11 cellular contexts compared by ENCODE assay signal in the genomic region with DNA sequence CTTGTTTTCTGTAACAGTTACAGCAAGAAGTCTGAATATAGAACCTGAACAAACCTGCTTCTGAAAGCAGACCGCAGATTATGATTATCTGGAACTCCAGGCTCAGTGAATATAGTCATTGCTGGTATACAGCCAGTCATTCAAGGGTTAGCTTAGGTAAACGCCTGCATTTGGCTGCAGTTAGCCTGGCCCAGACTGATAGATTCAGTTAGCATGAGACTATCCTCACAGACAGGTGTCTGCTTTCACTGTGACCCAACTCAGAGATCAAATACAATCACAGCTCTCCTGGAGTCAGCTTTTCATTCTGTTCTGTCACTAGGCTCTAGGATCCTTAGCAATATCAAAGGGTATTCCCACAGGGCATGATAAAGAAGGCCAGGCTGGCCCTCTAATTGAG.
"Had no signal": no experiment of that assay in that cellular context is flagged by ENCODE, and none has a peak within 500 bp of the region (broad histone marks: within the 10 kb centered on the region; RNA-seq: fewer than 3 reads in every experiment).

No MANE protein-coding gene starts in this region.

- DNase-seq: activated CD4-positive, alpha-beta T cell treated with anti-CD3 and anti-CD28 coated beads, Interleukin-2, amount 10 ng/mL, durations not matched to agents 7 days and 5 days; activated CD4-positive, CD25-positive, alpha-beta regulatory T cell; activated CD8-positive, alpha-beta memory T cell treated with anti-CD3 and anti-CD28 coated beads for 24 hours; activated naive CD4-positive, alpha-beta T cell treated with anti-CD3 and anti-CD28 coated beads, Interleukin-2, amount 10 ng/mL, durations not matched to agents 7 days and 5 days; activated T-cell treated with anti-CD3 and anti-CD28 coated beads for 4 hours; foreskin keratinocyte; head of caudate nucleus; ovary; thyroid gland had no signal

- ATAC-seq: esophagus mucosa, foreskin keratinocyte had no signal

- H3K4me1 ChIP-seq: foreskin keratinocyte, thyroid gland had no signal

- H3K27me3 ChIP-seq: foreskin keratinocyte, ovary, thyroid gland had no signal

- H3K4me3 ChIP-seq: ovary, skin epidermis, thyroid gland had no signal

- H3K27ac ChIP-seq: foreskin keratinocyte, ovary, thyroid gland had no signal

- H3K9me3 ChIP-seq: ovary, thyroid gland had no signal

- H3K36me3 ChIP-seq: ovary, thyroid gland had no signal
